Comparison of ENCODE assay signal across 23 cellular contexts in genomic region chr7:4638781-4639575, GRCh38. TPM values are rescaled to one million over a fixed set of nuclear protein-coding genes. Genes with fewer than 3 reads are reported as not detected.
A peak's percentile ranks its signal among the peaks of the same experiment; 100 is the strongest.
DNase-seq lines count a peak whose midpoint lies in the region; ATAC-seq and TF ChIP-seq lines count a peak whose summit lies in the region.
"Had no signal": no experiment of that assay in that cellular context is flagged by ENCODE, and none has a peak within 500 bp of the region (broad histone marks: within the 10 kb centered on the region; RNA-seq: fewer than 3 reads in every experiment).

No MANE protein-coding gene starts in this region.

- intact Hi-C loops in CD4-positive, alpha-beta memory T cell (cut with micrococcal nuclease) = no loop called here

- H3K4me3 Mint-ChIP-seq in CD4-positive, alpha-beta memory T cell = peak overlapping the region in 2 of 8 donors; percentile 1 to 61
- peak overlapping the region; percentile 26 for H3K4me3 Mint-ChIP-seq in T-helper 1 cell treated with Interleukin-12 subunit alpha and Interleukin-12 subunit beta and Interleukin-4 antibody, amounts not matched to agents 30 μg/mL and 1 μg/mL, for 36 hours
- peak overlapping the region in 2 of 10 donors; percentile 1 to 18 for H3K4me3 Mint-ChIP-seq in naive thymus-derived CD8-positive, alpha-beta T cell
- H3K4me3 Mint-ChIP-seq: stimulated activated naive CD8-positive, alpha-beta T cell treated with anti-CD3 and anti-CD28 coated beads, Interleukin-15, amount 100 ng/mL, for 72 hours had no signal

- no peak overlapping the region for H3K27ac ChIP-seq in CD4-positive, alpha-beta memory T cell (ENCODE audit: low read depth, low read length)
- H3K27ac ChIP-seq: coronary artery, SK-N-MC, thyroid gland, VCaP had no signal

- peaks cover 16% of the 10 kb centered on the region for H3K4me1 ChIP-seq in CD4-positive, alpha-beta memory T cell (ENCODE audit: insufficient read depth, low read length)

- no peak overlapping the region for H3K4me3 ChIP-seq in CD4-positive, alpha-beta memory T cell (ENCODE audit: low read length in 2 of 2)
- H3K4me3 ChIP-seq in GM12865 (ENCODE audit: low read depth, low read length) = no peak overlapping the region
- H3K4me3 ChIP-seq: coronary artery, SK-N-MC, thyroid gland had no signal

- TF ChIP-seq CTCF in GM12865 (IDR thresholded peaks at IDR 0.05; ENCODE audit: insufficient read depth, low read depth, low read length, missing control alignments) = no peak

- CTCF ChIA-PET in CD4-positive, alpha-beta memory T cell (lab: Charles Lee; ENCODE audit: partially characterized antibody) = interaction anchor here (0.9 kb wide), 1 partner anchor 27 kb away, joined by 3 read pairs; no protein-coding TSS in a partner anchor

- no peak for ATAC-seq in naive thymus-derived CD8-positive, alpha-beta T cell
- ATAC-seq in GM21367 (IDR thresholded peaks at IDR 0.05; ENCODE audit: unreplicated experiment) = no peak
- ATAC-seq: effector memory CD8-positive, alpha-beta T cell; esophagus mucosa; left colon; sciatic nerve; stimulated activated naive CD8-positive, alpha-beta T cell treated with anti-CD3 and anti-CD28 coated beads, Interleukin-15, amount 100 ng/mL, for 72 hours had no signal

- no peaks in the 10 kb centered on the region for H3K27me3 ChIP-seq in CD4-positive, alpha-beta memory T cell (ENCODE audit: insufficient read depth, low read length)
- H3K27me3 ChIP-seq: thyroid gland had no signal

- peaks cover 0 to 2% of the 10 kb centered on the region in 2 donors for H3K36me3 Mint-ChIP-seq in CD4-positive, alpha-beta memory T cell
- no peaks in the 10 kb centered on the region for H3K36me3 Mint-ChIP-seq in T-helper 1 cell treated with Interleukin-12 subunit alpha and Interleukin-12 subunit beta and Interleukin-4 antibody, amounts not matched to agents 30 μg/mL and 1 μg/mL, for 36 hours (ENCODE audit: low read depth)
- H3K36me3 Mint-ChIP-seq in naive thymus-derived CD8-positive, alpha-beta T cell = no peaks in the 10 kb centered on the region
- H3K36me3 Mint-ChIP-seq: naive B cell had no signal

- peaks cover 0 to 5% of the 10 kb centered on the region in 2 donors for H3K27me3 Mint-ChIP-seq in CD4-positive, alpha-beta memory T cell
- H3K27me3 Mint-ChIP-seq in T-helper 1 cell treated with Interleukin-12 subunit alpha and Interleukin-12 subunit beta and Interleukin-4 antibody, amounts not matched to agents 30 μg/mL and 1 μg/mL, for 36 hours (ENCODE audit: low read depth) = no peaks in the 10 kb centered on the region
- peaks cover 0 to 2% (median 0%) of the 10 kb centered on the region in 5 donors for H3K27me3 Mint-ChIP-seq in naive thymus-derived CD8-positive, alpha-beta T cell
- H3K27me3 Mint-ChIP-seq: stimulated activated naive CD8-positive, alpha-beta T cell treated with anti-CD3 and anti-CD28 coated beads, Interleukin-15, amount 100 ng/mL, for 72 hours had no signal

- POLR2A ChIA-PET in CD4-positive, alpha-beta memory T cell (lab: Charles Lee; ENCODE audit: partially characterized antibody) = interaction anchor here (0.9 kb wide), 1 partner anchor 136 kb away, joined by 3 read pairs; the partner anchor contains the start of gene AP5Z1
- POLR2A ChIA-PET in naive thymus-derived CD8-positive, alpha-beta T cell (lab: Charles Lee) = interaction anchor here (1.2 kb wide), 1 partner anchor 43 kb away, joined by 5 read pairs; the partner anchor contains the start of gene FOXK1

- H3K9me3 Mint-ChIP-seq in CD4-positive, alpha-beta memory T cell = no peaks in the 10 kb centered on the region
- H3K9me3 Mint-ChIP-seq in T-helper 1 cell treated with Interleukin-12 subunit alpha and Interleukin-12 subunit beta and Interleukin-4 antibody, amounts not matched to agents 30 μg/mL and 1 μg/mL, for 36 hours = peaks cover 3% of the 10 kb centered on the region
- H3K9me3 Mint-ChIP-seq in naive thymus-derived CD8-positive, alpha-beta T cell = no peaks in the 10 kb centered on the region
- H3K9me3 Mint-ChIP-seq: effector memory CD8-positive, alpha-beta T cell; naive B cell; stimulated activated naive CD8-positive, alpha-beta T cell treated with anti-CD3 and anti-CD28 coated beads, Interleukin-15, amount 100 ng/mL, for 72 hours had no signal

- H3K4me1 Mint-ChIP-seq in CD4-positive, alpha-beta memory T cell = peaks cover 9 to 19% (median 14%) of the 10 kb centered on the region in 4 donors
- H3K4me1 Mint-ChIP-seq in T-helper 1 cell treated with Interleukin-12 subunit alpha and Interleukin-12 subunit beta and Interleukin-4 antibody, amounts not matched to agents 30 μg/mL and 1 μg/mL, for 36 hours (ENCODE audit: low read depth) = peaks cover 17% of the 10 kb centered on the region
- peaks cover 5 to 17% (median 10%) of the 10 kb centered on the region in 4 donors for H3K4me1 Mint-ChIP-seq in naive thymus-derived CD8-positive, alpha-beta T cell

- H3K36me3 ChIP-seq in CD4-positive, alpha-beta memory T cell (ENCODE audit: insufficient read depth, low read length) = no peaks in the 10 kb centered on the region
- H3K36me3 ChIP-seq: thyroid gland had no signal

- H3K27ac Mint-ChIP-seq in CD4-positive, alpha-beta memory T cell = peak overlapping the region in 5 of 7 donors; percentile 4 to 68 (median 63)
- peak overlapping the region; percentile 57 for H3K27ac Mint-ChIP-seq in T-helper 1 cell treated with Interleukin-12 subunit alpha and Interleukin-12 subunit beta and Interleukin-4 antibody, amounts not matched to agents 30 μg/mL and 1 μg/mL, for 36 hours
- H3K27ac Mint-ChIP-seq in naive thymus-derived CD8-positive, alpha-beta T cell = peak overlapping the region in 6 of 10 donors; percentile 15 to 25 (median 20)

- H3K9me3 ChIP-seq in CD4-positive, alpha-beta memory T cell (ENCODE audit: control insufficient read depth in 1 of 2, low read length in 2 of 2) = no peaks in the 10 kb centered on the region
- H3K9me3 ChIP-seq: thyroid gland had no signal

- peak in 1 of 5 donors; percentile 11 for DNase-seq in CD4-positive, alpha-beta memory T cell
- DNase-seq in GM12865 (ENCODE audit: low read depth) = peak; percentile 71
- DNase-seq in naive thymus-derived CD8-positive, alpha-beta T cell = no peak
- no peak for DNase-seq in DMS153 treated with DMSO at 0.1 percent for 48 hours (lab: John Stamatoyannopoulos, UW; ENCODE audit: unreplicated experiment)
- DNase-seq in stimulated activated CD4-positive, alpha-beta T cell treated with anti-CD3 and anti-CD28 coated beads, Interleukin-1b, Interleukin-23, amount 100 ng/mL, for 48 hours = no peak
- DNase-seq: activated naive CD4-positive, alpha-beta T cell treated with Interleukin-2 at 50 U/mL for 16 hours; activated T-cell treated with anti-CD3 and anti-CD28 coated beads for 4 hours; amygdala; effector memory CD8-positive, alpha-beta T cell; foreskin melanocyte; KG1; left colon; naive B cell; NCI-H526; stimulated activated naive CD8-positive, alpha-beta T cell treated with anti-CD3 and anti-CD28 coated beads, Interleukin-15, amount 100 ng/mL, for 72 hours; thyroid gland had no signal

RNA-seq across cellular contexts. Expression of gene FOXK1, which starts 43.1 kb away (rescaled TPM):
- 10 to 100 TPM; 52.9 to 53.3 TPM for total RNA-seq in CD4-positive, alpha-beta memory T cell
- polyA plus RNA-seq in CD4-positive, alpha-beta memory T cell = 1 to 10 TPM; 1.3 to 5.0 TPM
- 10 to 100 TPM; 71.5 to 78.5 TPM for total RNA-seq in naive thymus-derived CD8-positive, alpha-beta T cell
- polyA plus RNA-seq in naive thymus-derived CD8-positive, alpha-beta T cell = 1 to 10 TPM; 2.3 to 5.6 (median 3.6) TPM
